Comparison of ENCODE assay signal across 25 cellular contexts in genomic region chr9:99373912-99374311, GRCh38.
DNase-seq lines count a peak whose midpoint lies in the region.
"Had no signal": no experiment of that assay in that cellular context is flagged by ENCODE, and none has a peak within 500 bp of the region (broad histone marks: within the 10 kb centered on the region; RNA-seq: fewer than 3 reads in every experiment).

No MANE protein-coding gene starts in this region.

- in situ Hi-C loops in G401 (cut with HindIII; ENCODE audit: low sequenced_read_pairs) = no loop called here

- H3K27me3 ChIP-seq in effector memory CD4-positive, alpha-beta T cell (replicated peaks; ENCODE audit: control insufficient read depth, insufficient read depth, low read length, poor library complexity, severe bottlenecking) = no peaks in the 10 kb centered on the region
- H3K27me3 ChIP-seq: breast epithelium, gastroesophageal sphincter, pancreas, right atrium auricular region had no signal

- H3K4me1 ChIP-seq in effector memory CD4-positive, alpha-beta T cell (ENCODE audit: control insufficient read depth, insufficient read depth, low read length, poor library complexity, severe bottlenecking) = no peaks in the 10 kb centered on the region
- H3K4me1 ChIP-seq: breast epithelium, Caco-2, pancreas had no signal

- no peaks in the 10 kb centered on the region for H3K9me3 ChIP-seq in effector memory CD4-positive, alpha-beta T cell (ENCODE audit: control insufficient read depth, low read length)
- H3K9me3 ChIP-seq: breast epithelium, Caco-2, gastroesophageal sphincter, left ventricle myocardium inferior, pancreas, right atrium auricular region, SK-N-SH had no signal

- DNase-seq in G401 (ENCODE audit: low spot score) (peak; percentile 97), NCI-H1105 (lab: John Stamatoyannopoulos, UW) (peak; percentile 15), astrocyte of the hippocampus (ENCODE audit: low read depth, low spot score) (peak; percentile 29), myocyte (ENCODE audit: low read depth) (peak; percentile 9), ureter (ENCODE audit: low spot score) (no peak), iPS-NIHi11 (ENCODE audit: low spot score) (no peak)
- no peak for DNase-seq in effector memory CD4-positive, alpha-beta T cell
- DNase-seq: activated CD4-positive, alpha-beta memory T cell treated with anti-CD3 and anti-CD28 coated beads for 36 hours; activated CD4-positive, CD25-positive, alpha-beta regulatory T cell treated with anti-CD3 and anti-CD28 coated beads, Interleukin-2, amount 50 U/mL, for 72 hours; activated CD8-positive, alpha-beta memory T cell treated with anti-CD3 and anti-CD28 coated beads, Interleukin-2, amount 50 U/mL, for 4 hours; activated naive CD4-positive, alpha-beta T cell treated with anti-CD3 and anti-CD28 coated beads, Interleukin-2, amount 50 U/mL, for 16 hours; amniotic stem cell; Caco-2; cortex of kidney; left ventricle myocardium inferior; naive thymus-derived CD8-positive, alpha-beta T cell; NCI-H2227 treated with DMSO at 0.1 percent for 48 hours; OCI-M1; pancreas; SK-N-SH; stimulated activated CD4-positive, alpha-beta T cell treated with anti-CD3 and anti-CD28 coated beads, Interleukin-1b, Interleukin-23, amount 100 ng/mL, for 48 hours had no signal

- no peak overlapping the region for H3K4me3 ChIP-seq in effector memory CD4-positive, alpha-beta T cell (ENCODE audit: insufficient read depth, low read depth, low read length, poor library complexity, severe bottlenecking)
- H3K4me3 ChIP-seq: breast epithelium, gastroesophageal sphincter, left ventricle myocardium inferior, pancreas, right atrium auricular region, smooth muscle cell had no signal

- H3K36me3 ChIP-seq in effector memory CD4-positive, alpha-beta T cell (ENCODE audit: control insufficient read depth, insufficient read depth, low read length) = no peaks in the 10 kb centered on the region
- H3K36me3 ChIP-seq: breast epithelium, gastroesophageal sphincter, left ventricle myocardium inferior, pancreas, right atrium auricular region had no signal

- no peak overlapping the region for H3K27ac ChIP-seq in effector memory CD4-positive, alpha-beta T cell (ENCODE audit: insufficient read depth, low read length, poor library complexity, severe bottlenecking)
- H3K27ac ChIP-seq: breast epithelium, gastroesophageal sphincter, left ventricle myocardium inferior, pancreas, right atrium auricular region had no signal

Comparison
In these comparisons a context has a peak if more than half of its experiments do, and no peak if none do; other contexts are left out.
1. DNase-seq: peak in G401 (single experiment), NCI-H1105 (single experiment), astrocyte of the hippocampus (single experiment) and myocyte (single experiment); none in ureter (single experiment), iPS-NIHi11 (single experiment) and effector memory CD4-positive, alpha-beta T cell (0 of 3).